Comparison of ENCODE assay signal across 8 cellular contexts in the genomic region with DNA sequence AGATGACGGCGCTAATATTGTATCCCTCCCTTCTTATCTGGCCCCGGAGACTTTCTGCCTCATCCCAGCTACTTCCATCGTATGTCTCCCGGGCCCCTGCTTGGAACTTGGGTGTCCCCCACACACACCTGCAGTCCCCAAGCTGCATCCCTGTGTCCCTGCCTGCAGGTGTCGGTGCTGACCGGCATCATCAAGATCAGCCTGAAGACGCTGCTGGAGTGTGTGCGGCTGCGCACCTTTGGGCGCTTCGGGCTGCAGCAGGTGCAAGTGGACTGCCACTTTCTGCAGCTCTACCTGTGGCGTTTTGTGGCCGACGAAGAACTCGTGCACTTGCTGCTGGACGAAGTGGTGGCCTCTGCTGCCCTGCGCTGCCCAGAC. TPM values are rescaled to one million over a fixed set of nuclear protein-coding genes. Genes with fewer than 3 reads are reported as not detected.
DNase-seq lines count a peak whose midpoint lies in the region; ATAC-seq, FAIRE-seq and TF ChIP-seq lines count a peak whose summit lies in the region.

No MANE protein-coding gene starts in this region.

- H3K9me2 ChIP-seq in neural cell (ENCODE audit: insufficient read depth, low read length) = no peaks in the 10 kb centered on the region

- no peak for TF ChIP-seq RAD21 in neural cell (conservative IDR thresholded peaks at IDR 0.05)

- no peak for TF ChIP-seq EP300 in neural cell (conservative IDR thresholded peaks at IDR 0.05; ENCODE audit: poor library complexity, severe bottlenecking)

- TF ChIP-seq CTCF in 22Rv1 (IDR thresholded peaks at IDR 0.05) (no peak), neural cell (IDR thresholded peaks at IDR 0.05; ENCODE audit: poor library complexity, severe bottlenecking) (no peak)

- no peak for FAIRE-seq in HTR-8/SVneo (lab: Jason Lieb, UNC)

- H3F3A ChIP-seq in neural cell (ENCODE audit: insufficient read depth, low read length, poor library complexity, severe bottlenecking) = no peaks in the 10 kb centered on the region

- H3K4me2 ChIP-seq in neural cell (ENCODE audit: low read length) = no peak overlapping the region

- peaks cover 20% of the 10 kb centered on the region for H3K79me2 ChIP-seq in neural cell (replicated peaks; ENCODE audit: insufficient read depth, low read length)

- H4K20me1 ChIP-seq in neural cell (ENCODE audit: insufficient read depth) = no peaks in the 10 kb centered on the region

- H3K9ac ChIP-seq in HUES6 (ENCODE audit: low read length) = no peak overlapping the region
- H3K9ac ChIP-seq in neural cell (ENCODE audit: low read length) = peak overlapping the region; percentile 24

- H3K27ac ChIP-seq in 22Rv1 (peak overlapping the region; percentile 99), HUES6 (ENCODE audit: low read depth, low read length) (no peak overlapping the region), caudate nucleus (ENCODE audit: low read depth, low read length) (peak overlapping the region; percentile 73), neural cell (ENCODE audit: low read length) (peak overlapping the region; percentile 21)

- no peaks in the 10 kb centered on the region for H3K9me3 ChIP-seq in HUES6 (ENCODE audit: control insufficient read depth, insufficient read depth, low read depth, low read length)
- no peaks in the 10 kb centered on the region for H3K9me3 ChIP-seq in neural cell (ENCODE audit: low read length)

- DNase-seq in caudate nucleus (lab: John Stamatoyannopoulos, UW) = no peak
- no peak for DNase-seq in HTR-8/SVneo (ENCODE audit: insufficient read length, low spot score)

- no peak for ATAC-seq in GM18868 (IDR thresholded peaks at IDR 0.05; ENCODE audit: unreplicated experiment)
- no peak for ATAC-seq in GM21367 (IDR thresholded peaks at IDR 0.05; ENCODE audit: unreplicated experiment)
- no peak for ATAC-seq in HG03571 (IDR thresholded peaks at IDR 0.05; ENCODE audit: unreplicated experiment)

- peaks cover 33% of the 10 kb centered on the region for H3K36me3 ChIP-seq in HUES6 (ENCODE audit: control insufficient read depth, insufficient read depth, low read length)
- no peaks in the 10 kb centered on the region for H3K36me3 ChIP-seq in neural cell (ENCODE audit: insufficient read depth, low read length)

- H3K4me3 ChIP-seq in HUES6 (ENCODE audit: low read depth, low read length) = peak overlapping the region; percentile 50
- H3K4me3 ChIP-seq in neural cell (ENCODE audit: low read length) = peak overlapping the region; percentile 86

- H3K4me1 ChIP-seq in HUES6 (ENCODE audit: control insufficient read depth, insufficient read depth, low read length) = peaks cover 18% of the 10 kb centered on the region

- no peak overlapping the region for H2AFZ ChIP-seq in neural cell (ENCODE audit: low read depth, low read length)

- H3K27me3 ChIP-seq in HUES6 (ENCODE audit: control insufficient read depth, insufficient read depth, low read length) (no peaks in the 10 kb centered on the region), neural cell (ENCODE audit: insufficient read depth, low read depth, low read length) (no peaks in the 10 kb centered on the region)

TF ChIP-seq in neural cell, 6 proteins besides CTCF, POLR2A, EP300 and RAD21:
- TF ChIP-seq EZH2 (IDR thresholded peaks at IDR 0.05; ENCODE audit: borderline replicate concordance, insufficient read depth, low read length, poor library complexity, severe bottlenecking) (no peak), SMC3 (conservative IDR thresholded peaks at IDR 0.05; ENCODE audit: poor library complexity) (no peak), MXI1 (conservative IDR thresholded peaks at IDR 0.05; ENCODE audit: poor library complexity, severe bottlenecking) (no peak), TAF1 (IDR thresholded peaks at IDR 0.05; ENCODE audit: low read depth) (no peak), POLR2AphosphoS5 (IDR thresholded peaks at IDR 0.05) (no peak)
- TF ChIP-seq, protein P1, sequence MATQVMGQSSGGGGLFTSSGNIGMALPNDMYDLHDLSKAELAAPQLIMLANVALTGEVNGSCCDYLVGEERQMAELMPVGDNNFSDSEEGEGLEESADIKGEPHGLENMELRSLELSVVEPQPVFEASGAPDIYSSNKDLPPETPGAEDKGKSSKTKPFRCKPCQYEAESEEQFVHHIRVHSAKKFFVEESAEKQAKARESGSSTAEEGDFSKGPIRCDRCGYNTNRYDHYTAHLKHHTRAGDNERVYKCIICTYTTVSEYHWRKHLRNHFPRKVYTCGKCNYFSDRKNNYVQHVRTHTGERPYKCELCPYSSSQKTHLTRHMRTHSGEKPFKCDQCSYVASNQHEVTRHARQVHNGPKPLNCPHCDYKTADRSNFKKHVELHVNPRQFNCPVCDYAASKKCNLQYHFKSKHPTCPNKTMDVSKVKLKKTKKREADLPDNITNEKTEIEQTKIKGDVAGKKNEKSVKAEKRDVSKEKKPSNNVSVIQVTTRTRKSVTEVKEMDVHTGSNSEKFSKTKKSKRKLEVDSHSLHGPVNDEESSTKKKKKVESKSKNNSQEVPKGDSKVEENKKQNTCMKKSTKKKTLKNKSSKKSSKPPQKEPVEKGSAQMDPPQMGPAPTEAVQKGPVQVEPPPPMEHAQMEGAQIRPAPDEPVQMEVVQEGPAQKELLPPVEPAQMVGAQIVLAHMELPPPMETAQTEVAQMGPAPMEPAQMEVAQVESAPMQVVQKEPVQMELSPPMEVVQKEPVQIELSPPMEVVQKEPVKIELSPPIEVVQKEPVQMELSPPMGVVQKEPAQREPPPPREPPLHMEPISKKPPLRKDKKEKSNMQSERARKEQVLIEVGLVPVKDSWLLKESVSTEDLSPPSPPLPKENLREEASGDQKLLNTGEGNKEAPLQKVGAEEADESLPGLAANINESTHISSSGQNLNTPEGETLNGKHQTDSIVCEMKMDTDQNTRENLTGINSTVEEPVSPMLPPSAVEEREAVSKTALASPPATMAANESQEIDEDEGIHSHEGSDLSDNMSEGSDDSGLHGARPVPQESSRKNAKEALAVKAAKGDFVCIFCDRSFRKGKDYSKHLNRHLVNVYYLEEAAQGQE (IDR thresholded peaks at IDR 0.05; ENCODE audit: borderline replicate concordance) = no peak

RNA-seq across cellular contexts. Expression of a gene that starts 0.5 kb away (rescaled TPM):
- polyA plus RNA-seq in neural cell = 78.4 and 99.5 TPM in 2 replicates
- 70.7 and 78.2 TPM in 2 replicates for polyA minus RNA-seq in neural cell

RNA-seq across cellular contexts. Expression of a gene that starts 6.4 kb away (rescaled TPM):
- 6.9 and 7.0 TPM in 2 replicates for polyA plus RNA-seq in neural cell
- 9.7 and 10.1 TPM in 2 replicates for polyA minus RNA-seq in neural cell

RNA-seq across cellular contexts. Expression of a gene that starts 10.8 kb away (rescaled TPM):
- 299 and 420 TPM in 2 replicates for polyA plus RNA-seq in neural cell
- polyA minus RNA-seq in neural cell = 104 and 117 TPM in 2 replicates

RNA-seq across cellular contexts. Expression of a gene that starts 11.0 kb away (rescaled TPM):
- 80.5 and 83.2 TPM in 2 replicates for polyA plus RNA-seq in neural cell
- polyA minus RNA-seq in neural cell = 36.3 and 39.2 TPM in 2 replicates

RNA-seq across cellular contexts. Expression of a gene that starts 15.1 kb away (rescaled TPM):
- polyA plus RNA-seq in neural cell = 230 and 313 TPM in 2 replicates
- 124 and 237 TPM in 2 replicates for polyA minus RNA-seq in neural cell
